1 cellular context compared by ENCODE assay signal in genomic region chr9:20618361-20618799, GRCh38.
TF ChIP-seq lines count a peak whose summit lies in the region.

No MANE protein-coding gene starts in this region.

TF ChIP-seq in HepG2, 621 proteins besides CTCF, POLR2A, EP300 and RAD21 (continued from another document):
- TF ChIP-seq SP5 (CRISPR knock-in tag; IDR thresholded peaks at IDR 0.05; ENCODE audit: borderline replicate concordance, low read depth) (no peak), POLR2G (IDR thresholded peaks at IDR 0.05; ENCODE audit: low read depth, low read length) (no peak)
